In the genomic region with DNA sequence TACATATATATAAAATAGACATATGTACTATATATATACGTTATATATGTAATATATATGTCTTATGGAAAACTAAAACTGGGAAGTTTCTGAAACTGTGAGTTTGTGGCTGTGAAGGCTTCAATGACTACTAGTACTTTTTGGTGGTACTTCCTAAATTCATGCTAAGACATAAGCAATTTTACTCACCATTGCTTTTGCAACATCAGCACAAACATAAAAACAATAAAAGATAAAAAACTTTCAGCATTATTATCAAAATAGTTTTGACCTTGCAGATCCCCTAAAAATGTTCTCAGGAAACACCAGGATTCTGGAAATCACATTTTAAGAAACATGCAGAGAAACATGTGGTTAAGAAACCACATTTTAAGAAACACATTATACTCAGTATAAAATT, we compare ENCODE assay signal across 4 cellular contexts.
TF ChIP-seq lines count a peak whose summit lies in the region.

No MANE protein-coding gene starts in this region.

TF ChIP-seq in HepG2, 621 proteins besides CTCF, POLR2A, EP300 and RAD21:
- TF ChIP-seq ZKSCAN1 (IDR thresholded peaks at IDR 0.05; ENCODE audit: low read length) (no peak), MAFK (conservative IDR thresholded peaks at IDR 0.05 in 1 of 2, IDR thresholded peaks at IDR 0.05 in 1 of 2; ENCODE audit: low read length in 2 of 2) (peak; percentile 74 to 91), ZSCAN22 (CRISPR knock-in tag; IDR thresholded peaks at IDR 0.05) (no peak), MAFF (IDR thresholded peaks at IDR 0.05; ENCODE audit: low read depth, low read length) (peak; percentile 77), ZBTB7B (CRISPR knock-in tag; IDR thresholded peaks at IDR 0.05) (no peak), ZNF333 (CRISPR knock-in tag; IDR thresholded peaks at IDR 0.05; ENCODE audit: borderline replicate concordance) (no peak)
- TF ChIP-seq, protein P1, sequence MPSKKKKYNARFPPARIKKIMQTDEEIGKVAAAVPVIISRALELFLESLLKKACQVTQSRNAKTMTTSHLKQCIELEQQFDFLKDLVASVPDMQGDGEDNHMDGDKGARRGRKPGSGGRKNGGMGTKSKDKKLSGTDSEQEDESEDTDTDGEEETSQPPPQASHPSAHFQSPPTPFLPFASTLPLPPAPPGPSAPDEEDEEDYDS (CRISPR knock-in tag; IDR thresholded peaks at IDR 0.05), result no peak

TF ChIP-seq in A549, 52 proteins besides CTCF, POLR2A, EP300 and RAD21:
- TF ChIP-seq FOSB (CRISPR knock-in tag; IDR thresholded peaks at IDR 0.05) (no peak), MAFK (IDR thresholded peaks at IDR 0.05; ENCODE audit: partially characterized antibody) (peak; percentile 51)

TF ChIP-seq in IMR-90, 13 proteins besides CTCF, POLR2A, EP300 and RAD21:
- TF ChIP-seq MAFK (IDR thresholded peaks at IDR 0.05; ENCODE audit: low read depth, low read length) (peak; percentile 75), MAZ (IDR thresholded peaks at IDR 0.05; ENCODE audit: borderline replicate concordance, low read depth, low read length) (no peak)

TF ChIP-seq in H1, 55 proteins besides CTCF, POLR2A, EP300 and RAD21:
- TF ChIP-seq CBX5 (IDR thresholded peaks at IDR 0.05; ENCODE audit: low read depth, low read length) (no peak), MAFK (IDR thresholded peaks at IDR 0.05; ENCODE audit: low read depth, low read length) (0 out of 2 replicates have a peak, but pooled peaks have one; percentile 13)
